In the genomic region with DNA sequence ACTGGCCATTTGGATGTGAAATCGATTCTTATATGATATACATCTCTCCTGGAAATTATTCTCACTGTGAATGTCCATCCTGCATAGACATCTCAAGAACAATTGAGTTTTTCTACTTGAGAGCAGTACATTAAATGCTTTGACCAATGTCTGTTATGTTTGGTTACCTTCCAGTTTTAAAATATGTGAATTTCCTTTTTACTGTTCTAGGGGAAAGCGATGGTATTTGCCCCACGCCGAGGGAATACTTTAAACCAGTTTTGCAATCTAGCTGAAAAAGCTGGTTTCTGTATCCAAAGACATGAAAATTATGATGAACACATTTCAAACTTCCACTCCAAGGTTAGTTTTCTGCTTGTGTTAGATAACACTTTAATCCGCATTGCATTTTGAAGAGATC, we compare ENCODE assay signal across 23 cellular contexts.
"Had no signal": no experiment of that assay in that cellular context is flagged by ENCODE, and none has a peak within 500 bp of the region (broad histone marks: within the 10 kb centered on the region; RNA-seq: fewer than 3 reads in every experiment).

No MANE protein-coding gene starts in this region.

- H3K9me3 ChIP-seq: gastrocnemius medialis, lower lobe of right lung, pancreas, right lobe of liver, thoracic aorta, tibial nerve, upper lobe of right lung, uterus had no signal

- H3K27ac Mint-ChIP-seq: effector memory CD8-positive, alpha-beta T cell; memory B cell; natural killer cell; stimulated activated effector memory CD8-positive, alpha-beta T cell treated with anti-CD3 and anti-CD28 coated beads, Interleukin-12 subunit alpha, Interleukin-12 subunit beta, amount 100 ng/mL, for 72 hours had no signal

- H3K27me3 ChIP-seq: gastrocnemius medialis, pancreas, right lobe of liver, tibial nerve, uterus had no signal

- FAIRE-seq: endometrium, keratinocyte, pancreas, small intestine had no signal

- DNase-seq: cortex of kidney; effector memory CD8-positive, alpha-beta T cell; foreskin fibroblast; gastrocnemius medialis; head of caudate nucleus; left ventricle myocardium superior; lower lobe of right lung; natural killer cell; occipital lobe; pancreas; right lobe of liver; small intestine; stimulated activated CD4-positive, alpha-beta T cell treated with anti-CD3 and anti-CD28 coated beads, Interleukin-15, amount 100 ng/mL, for 24 hours; stimulated activated CD4-positive, alpha-beta T cell treated with anti-CD3 and anti-CD28 coated beads, Interleukin-4, amount 100 ng/mL, for 24 hours; stimulated activated naive CD8-positive, alpha-beta T cell treated with anti-CD3 and anti-CD28 coated beads, Interleukin-15, Interleukin-2, amounts not matched to agents 100 U/mL and 50 U/mL, for 24 hours; upper lobe of right lung; uterus had no signal

- H3K27ac ChIP-seq: gastrocnemius medialis, lower lobe of right lung, pancreas, right lobe of liver, thoracic aorta, tibial nerve, upper lobe of right lung, uterus had no signal

- H3K4me1 ChIP-seq: gastrocnemius medialis, lower lobe of right lung, pancreas, right lobe of liver, upper lobe of right lung, uterus had no signal

- H3K36me3 Mint-ChIP-seq: stimulated activated effector memory CD8-positive, alpha-beta T cell treated with anti-CD3 and anti-CD28 coated beads, Interleukin-12 subunit alpha, Interleukin-12 subunit beta, amount 100 ng/mL, for 72 hours had no signal

- H3K27me3 Mint-ChIP-seq: effector memory CD8-positive, alpha-beta T cell had no signal

- H3K4me3 Mint-ChIP-seq: effector memory CD8-positive, alpha-beta T cell; memory B cell; natural killer cell; stimulated activated effector memory CD8-positive, alpha-beta T cell treated with anti-CD3 and anti-CD28 coated beads, Interleukin-12 subunit alpha, Interleukin-12 subunit beta, amount 100 ng/mL, for 72 hours had no signal

- H3K36me3 ChIP-seq: gastrocnemius medialis, lower lobe of right lung, pancreas, right lobe of liver, thoracic aorta, tibial nerve, upper lobe of right lung, uterus had no signal

- H3K4me3 ChIP-seq: gastrocnemius medialis, lower lobe of right lung, pancreas, right lobe of liver, thoracic aorta, tibial nerve, upper lobe of right lung, uterus had no signal

- H3K4me1 Mint-ChIP-seq: natural killer cell; stimulated activated effector memory CD8-positive, alpha-beta T cell treated with anti-CD3 and anti-CD28 coated beads, Interleukin-12 subunit alpha, Interleukin-12 subunit beta, amount 100 ng/mL, for 72 hours had no signal

- H3K9me3 Mint-ChIP-seq: effector memory CD8-positive, alpha-beta T cell; memory B cell; natural killer cell; stimulated activated effector memory CD8-positive, alpha-beta T cell treated with anti-CD3 and anti-CD28 coated beads, Interleukin-12 subunit alpha, Interleukin-12 subunit beta, amount 100 ng/mL, for 72 hours had no signal
